28 cellular contexts compared by ENCODE assay signal in the genomic region with DNA sequence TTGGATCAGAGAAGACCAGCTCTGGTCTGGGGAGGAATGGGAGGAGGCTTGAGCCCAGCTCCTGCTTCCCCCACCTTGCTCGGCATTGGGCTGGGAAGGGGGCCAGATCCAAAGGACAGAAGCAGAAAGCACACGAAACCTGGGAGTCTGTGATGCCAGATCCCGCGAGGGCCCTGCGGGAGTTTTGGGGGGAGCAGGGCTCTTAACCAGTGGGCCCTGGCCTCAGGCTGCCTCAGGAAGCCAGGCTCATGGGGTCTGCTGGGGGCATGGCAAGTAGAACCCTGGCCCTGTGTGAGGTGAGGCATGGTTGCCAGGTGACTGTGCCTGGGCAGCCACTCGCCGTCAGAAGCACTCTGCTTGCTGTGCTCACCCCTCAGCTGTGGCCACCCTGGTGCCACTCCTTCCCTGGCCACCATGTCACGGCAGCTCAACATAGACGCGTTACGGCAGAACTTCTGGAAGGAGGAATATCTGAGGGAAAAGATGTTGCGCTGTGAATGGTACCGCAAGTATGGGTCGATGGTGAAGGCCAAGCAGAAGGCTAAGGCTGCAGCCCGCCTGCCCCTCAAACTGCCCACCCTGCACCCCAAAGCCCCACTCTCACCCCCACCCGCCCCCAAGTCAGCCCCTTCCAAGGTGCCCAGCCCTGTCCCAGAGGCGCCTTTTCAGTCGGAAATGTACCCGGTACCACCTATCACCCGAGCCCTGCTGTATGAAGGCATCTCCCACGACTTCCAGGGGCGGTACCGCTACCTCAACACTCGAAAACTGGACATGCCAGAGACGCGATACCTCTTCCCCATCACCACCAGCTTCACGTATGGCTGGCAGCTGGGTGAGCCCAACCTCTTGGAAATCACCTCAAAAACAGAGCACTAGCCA. TPM values are rescaled to one million over a fixed set of nuclear protein-coding genes. Genes with fewer than 3 reads are reported as not detected.
"Had no signal": no experiment of that assay in that cellular context is flagged by ENCODE, and none has a peak within 500 bp of the region (broad histone marks: within the 10 kb centered on the region; RNA-seq: fewer than 3 reads in every experiment).

No MANE protein-coding gene starts in this region.

- DNase-seq: activated CD4-positive, alpha-beta memory T cell treated with anti-CD3 and anti-CD28 coated beads, Interleukin-2, amount 10 ng/mL, durations not matched to agents 7 days and 5 days; activated CD4-positive, alpha-beta T cell treated with anti-CD3 and anti-CD28 coated beads, Interleukin-2, amount 50 U/mL, for 1 hour; activated CD4-positive, CD25-positive, alpha-beta regulatory T cell; activated gamma-delta T cell; activated naive CD4-positive, alpha-beta T cell treated with anti-CD3 and anti-CD28 coated beads for 36 hours; activated T-cell treated with anti-CD3 and anti-CD28 coated beads for 4 hours; activated T-cell treated with anti-CD3 and anti-CD28 coated beads, Interleukin-2, amount 50 U/mL, for 48 hours; amygdala; brain microvascular endothelial cell; NCI-H1092; NCI-H1417; NCI-H1930; NCI-H2171; NCI-H2227 treated with DMSO at 0.1 percent for 48 hours; NCI-H446 treated with DMSO at 0.1 percent for 48 hours; NCI-H524 treated with DMSO at 0.1 percent for 48 hours; NCI-H774; T-helper 1 cell had no signal

- H3K27ac ChIP-seq: brain microvascular endothelial cell, cardiac muscle cell, SK-N-MC, VCaP had no signal

- H3K9me3 Mint-ChIP-seq: activated CD4-positive, alpha-beta memory T cell treated with anti-CD3 and anti-CD28 coated beads, Interleukin-2, amount 10 ng/mL, durations not matched to agents 7 days and 5 days; activated naive CD4-positive, alpha-beta T cell treated with anti-CD3 and anti-CD28 coated beads for 36 hours; activated T-helper 17 cell treated with anti-CD3 and anti-CD28 coated beads, Interleukin-2, amount 50 U/mL, for 72 hours had no signal

- H3K4me3 ChIP-seq: cardiac muscle cell, SK-N-MC had no signal

- H3K27me3 Mint-ChIP-seq: activated naive CD8-positive, alpha-beta T cell; activated T-helper 17 cell treated with anti-CD3 and anti-CD28 coated beads, Interleukin-2, amount 50 U/mL, for 72 hours had no signal

- H3K4me3 Mint-ChIP-seq: activated CD4-positive, alpha-beta memory T cell treated with anti-CD3 and anti-CD28 coated beads, Interleukin-2, amount 10 ng/mL, durations not matched to agents 7 days and 5 days; activated naive CD4-positive, alpha-beta T cell treated with anti-CD3 and anti-CD28 coated beads for 36 hours had no signal

- H3K36me3 ChIP-seq: cardiac muscle cell had no signal

- H3K27ac Mint-ChIP-seq: activated CD4-positive, alpha-beta memory T cell treated with anti-CD3 and anti-CD28 coated beads, Interleukin-2, amount 10 ng/mL, durations not matched to agents 7 days and 5 days; activated naive CD4-positive, alpha-beta T cell treated with anti-CD3 and anti-CD28 coated beads for 36 hours; activated naive CD8-positive, alpha-beta T cell; activated T-helper 17 cell treated with anti-CD3 and anti-CD28 coated beads, Interleukin-2, amount 50 U/mL, for 72 hours had no signal

- ATAC-seq: activated T-helper 17 cell treated with anti-CD3 and anti-CD28 coated beads, Interleukin-2, amount 50 U/mL, for 72 hours; Right ventricle myocardium inferior had no signal

RNA-seq across cellular contexts. Expression of gene FLNC, which starts 36.0 kb away (rescaled TPM):
- total RNA-seq: activated CD4-positive, alpha-beta memory T cell treated with anti-CD3 and anti-CD28 coated beads, Interleukin-2, amount 10 ng/mL, durations not matched to agents 7 days and 5 days; T-helper 2 cell treated with Interferon-gamma antibody and Interleukin-4, amounts not matched to agents 100 ng/mL and 5 ng/mL, for 36 hours had no signal

RNA-seq across cellular contexts. Expression of gene KCP, which starts 44.3 kb away (rescaled TPM):
- total RNA-seq: activated naive CD4-positive, alpha-beta T cell treated with anti-CD3 and anti-CD28 coated beads for 36 hours; LHCN-M2; M059J; RPMI7951 had no signal
